ENCODE assay signal across 1 cellular context in the genomic region with DNA sequence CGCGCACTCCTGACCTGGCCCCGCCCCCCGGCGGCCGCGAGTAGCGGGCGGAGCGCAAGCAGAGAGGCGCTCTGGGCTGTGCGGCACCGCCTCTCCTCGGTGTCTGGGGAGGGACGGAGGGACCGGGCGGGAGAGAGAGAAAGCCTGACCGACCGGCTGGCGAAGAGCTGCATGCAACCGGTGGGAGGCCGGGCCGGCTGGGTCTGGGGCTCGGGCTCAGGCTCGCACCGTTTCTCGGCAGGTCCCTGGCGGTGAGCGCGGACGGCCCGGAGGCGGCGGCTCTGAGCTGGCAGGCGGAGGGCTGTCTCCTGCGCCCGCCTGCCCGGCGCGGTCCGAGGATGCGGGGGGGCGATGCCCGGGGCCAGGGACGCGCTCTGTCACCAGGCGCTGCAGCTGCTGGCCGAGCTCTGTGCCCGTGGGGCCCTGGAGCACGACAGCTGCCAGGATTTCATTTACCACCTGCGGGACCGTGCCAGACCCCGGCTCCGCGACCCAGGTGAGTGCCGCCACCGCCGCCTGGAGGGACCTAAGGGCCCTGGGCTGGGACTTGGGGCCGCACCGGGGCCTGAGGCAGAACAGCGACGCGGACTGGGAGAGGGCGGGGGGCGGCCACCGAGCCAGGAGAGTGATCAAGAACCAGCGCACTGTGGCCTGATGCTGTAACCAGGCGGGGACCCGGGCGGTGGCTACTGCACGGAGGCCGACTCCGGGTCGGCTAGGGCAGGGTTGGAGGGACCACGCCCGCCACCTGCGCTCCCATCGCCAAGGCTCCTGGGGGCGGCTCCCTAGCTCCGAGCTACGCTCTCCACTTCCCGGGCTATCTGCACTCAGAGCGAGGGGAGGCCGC.
TF ChIP-seq lines count a peak whose summit lies in the region.

A gene with protein sequence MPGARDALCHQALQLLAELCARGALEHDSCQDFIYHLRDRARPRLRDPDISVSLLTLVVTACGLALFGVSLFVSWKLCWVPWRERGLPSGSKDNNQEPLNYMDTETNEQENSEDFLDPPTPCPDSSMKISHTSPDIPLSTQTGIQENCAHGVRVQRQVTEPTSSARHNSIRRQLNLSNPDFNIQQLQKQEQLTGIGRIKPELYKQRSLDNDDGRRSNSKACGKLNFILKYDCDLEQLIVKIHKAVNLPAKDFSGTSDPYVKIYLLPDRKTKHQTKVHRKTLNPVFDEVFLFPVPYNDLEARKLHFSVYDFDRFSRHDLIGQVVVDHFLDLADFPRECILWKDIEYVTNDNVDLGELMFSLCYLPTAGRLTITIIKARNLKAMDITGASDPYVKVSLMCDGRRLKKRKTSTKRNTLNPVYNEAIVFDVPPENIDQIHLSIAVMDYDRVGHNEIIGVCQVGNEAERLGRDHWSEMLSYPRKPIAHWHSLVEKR (plus strand): TSS at position 69 of the 847 bp plus-strand sequence. CDS start 283 bp downstream, at position 352.

TF ChIP-seq in SK-N-SH treated with all-trans-retinoic acid at 6 μM for 48 hours, 23 proteins besides CTCF, POLR2A, EP300 and RAD21 (continued from another document):
- TF ChIP-seq ARNTL (CRISPR knock-in tag; IDR thresholded peaks at IDR 0.05; ENCODE audit: borderline replicate concordance, low read depth) (no peak), ZNF565 (CRISPR knock-in tag; conservative IDR thresholded peaks at IDR 0.05; ENCODE audit: low read depth) (no peak), POU6F1 (CRISPR knock-in tag; IDR thresholded peaks at IDR 0.05; ENCODE audit: borderline replicate concordance, low read depth) (no peak), ZNF70 (CRISPR knock-in tag; IDR thresholded peaks at IDR 0.05) (no peak), ZC3H10 (CRISPR knock-in tag; IDR thresholded peaks at IDR 0.05) (no peak), SNAI2 (CRISPR knock-in tag; IDR thresholded peaks at IDR 0.05) (no peak), PATZ1 (CRISPR knock-in tag; IDR thresholded peaks at IDR 0.05; ENCODE audit: borderline replicate concordance) (no peak), CSRNP3 (CRISPR knock-in tag; IDR thresholded peaks at IDR 0.05) (no peak), RARB (CRISPR knock-in tag; IDR thresholded peaks at IDR 0.05) (no peak)
TF ChIP-seq in SK-N-SH treated with all-trans-retinoic acid at 6 μM for 48 hours: peak in this region for 0.
